In the genomic region with DNA sequence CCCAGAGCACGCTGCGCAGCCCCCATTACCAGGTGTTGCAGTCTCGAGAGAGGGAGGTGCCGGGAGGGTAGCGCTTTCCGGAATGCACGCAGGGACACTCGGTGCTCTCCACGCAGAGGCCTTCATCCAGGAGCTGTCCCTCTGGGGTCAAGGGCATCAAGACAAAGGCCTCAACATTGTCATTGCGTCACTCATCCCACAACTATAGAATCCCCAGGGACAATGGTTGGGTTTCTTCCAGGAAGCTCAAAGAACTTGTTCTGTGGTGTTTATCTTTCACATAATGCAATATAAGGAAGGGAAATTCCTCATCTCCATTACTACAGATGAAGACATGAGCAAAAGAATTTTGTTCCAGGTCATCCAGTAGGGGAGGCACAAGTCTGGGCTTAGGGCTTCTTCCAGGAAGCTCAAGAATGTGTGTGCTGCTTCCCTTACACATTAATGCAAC, we compare ENCODE assay signal across 16 cellular contexts. TPM values are rescaled to one million over a fixed set of nuclear protein-coding genes. Genes with fewer than 3 reads are reported as not detected.
DNase-seq lines count a peak whose midpoint lies in the region; FAIRE-seq and TF ChIP-seq lines count a peak whose summit lies in the region.
"Had no signal": no experiment of that assay in that cellular context is flagged by ENCODE, and none has a peak within 500 bp of the region (broad histone marks: within the 10 kb centered on the region; RNA-seq: fewer than 3 reads in every experiment).

No MANE protein-coding gene starts in this region.

- no peak overlapping the region for H2AFZ ChIP-seq in Loucy (ENCODE audit: low read length)

- H3K4me1 Mint-ChIP-seq in endodermal cell = peaks cover 20% of the 10 kb centered on the region

- no peaks in the 10 kb centered on the region for H3K9me3 Mint-ChIP-seq in endodermal cell
- H3K9me3 Mint-ChIP-seq: activated T-helper 2 cell treated with anti-CD3 and anti-CD28 coated beads, Interferon-gamma antibody, Interleukin-2, Interleukin-4, amounts not matched to agents 10 μg/mL and 5 μg/mL and 100 μg/mL, durations not matched to agents 14 hours and 24 hours and 36 hours; nephron; stimulated activated naive B cell treated with anti-CD40 and anti-IgM and Interleukin-4, amounts not matched to agents 10 μg/mL and 1 μg/mL and 100 μg/mL, for 72 hours had no signal

- no peak overlapping the region for H3K27ac Mint-ChIP-seq in endodermal cell
- H3K27ac Mint-ChIP-seq: activated T-helper 2 cell treated with anti-CD3 and anti-CD28 coated beads, Interferon-gamma antibody, Interleukin-2, Interleukin-4, amounts not matched to agents 10 μg/mL and 5 μg/mL and 100 μg/mL, durations not matched to agents 14 hours and 24 hours and 36 hours; stimulated activated naive B cell treated with anti-CD40 and anti-IgM and Interleukin-4, amounts not matched to agents 10 μg/mL and 1 μg/mL and 100 μg/mL, for 72 hours had no signal

- H3K9ac ChIP-seq in Loucy (ENCODE audit: low read depth, low read length, poor library complexity, severe bottlenecking) = no peak overlapping the region
- no peak overlapping the region for H3K9ac ChIP-seq in endodermal cell (ENCODE audit: extremely low read depth, low read length, poor library complexity, severe bottlenecking)
- H3K9ac ChIP-seq: KMS-11 had no signal

- H3K9me3 ChIP-seq in Loucy (ENCODE audit: insufficient read depth, low read depth, low read length) (no peaks in the 10 kb centered on the region), endodermal cell (ENCODE audit: control insufficient read depth, low read length) (no peaks in the 10 kb centered on the region)

- H3F3A ChIP-seq in Loucy (ENCODE audit: low read depth) = peaks cover 6% of the 10 kb centered on the region; the same call in 1 of the 2 replicates

- H3K4me2 ChIP-seq in Loucy (ENCODE audit: low read depth, low read length, poor library complexity, severe bottlenecking) = no peak overlapping the region
- H3K4me2 ChIP-seq: KMS-11 had no signal

- no peak for DNase-seq in AG09309 (ENCODE audit: low read depth)
- DNase-seq in endodermal cell = no peak
- peak; percentile 70 for DNase-seq in kidney tubule cell (ENCODE audit: low spot score)
- no peak for DNase-seq in Kasumi-1 (lab: John Stamatoyannopoulos, UW)
- no peak for DNase-seq in coronary artery (ENCODE audit: low spot score)
- DNase-seq in D721Med (ENCODE audit: insufficient read length, low spot score) = no peak
- DNase-seq in SW 1271 (lab: John Stamatoyannopoulos, UW) = no peak
- DNase-seq: dorsolateral prefrontal cortex; NCI-H526; SHP77; stimulated activated naive B cell treated with anti-CD40 and anti-IgM and Interleukin-4, amounts not matched to agents 10 μg/mL and 1 μg/mL and 100 μg/mL, for 72 hours had no signal

- H3K9me2 ChIP-seq in Loucy (replicated peaks; ENCODE audit: low read depth, low read length) = no peaks in the 10 kb centered on the region

- TF ChIP-seq CTCF in AG09309 (IDR thresholded peaks at IDR 0.05; ENCODE audit: control insufficient read depth, insufficient read depth, low read depth, low read length, missing control alignments) (peak; percentile 30), Loucy (conservative IDR thresholded peaks at IDR 0.05; ENCODE audit: low read length) (peak; percentile 28; the same call in 1 of the 2 replicates), endodermal cell (conservative IDR thresholded peaks at IDR 0.05) (peak; percentile 26), coronary artery (IDR thresholded peaks at IDR 0.05) (no peak), D721Med (IDR thresholded peaks at IDR 0.05; ENCODE audit: insufficient read depth, missing control alignments) (no peak)

- no peak overlapping the region for H3K4me3 Mint-ChIP-seq in endodermal cell
- H3K4me3 Mint-ChIP-seq: nephron; stimulated activated naive B cell treated with anti-CD40 and anti-IgM and Interleukin-4, amounts not matched to agents 10 μg/mL and 1 μg/mL and 100 μg/mL, for 72 hours had no signal

- no peak for FAIRE-seq in D721Med (lab: Jason Lieb, UNC)
- FAIRE-seq: G401.6 had no signal

- H3K27me3 ChIP-seq in Loucy (ENCODE audit: insufficient read depth, low read length, poor library complexity, severe bottlenecking) = no peaks in the 10 kb centered on the region
- no peaks in the 10 kb centered on the region for H3K27me3 ChIP-seq in endodermal cell (ENCODE audit: control insufficient read depth, insufficient read depth, low read length, poor library complexity, severe bottlenecking)

- no peaks in the 10 kb centered on the region for H3K36me3 ChIP-seq in Loucy (ENCODE audit: insufficient read depth, low read length)
- peaks cover 37% of the 10 kb centered on the region for H3K36me3 ChIP-seq in endodermal cell (ENCODE audit: control insufficient read depth, insufficient read depth, low read length)

- H3K79me2 ChIP-seq in Loucy (ENCODE audit: insufficient read depth, low read length) = no peaks in the 10 kb centered on the region

- H3K27me3 Mint-ChIP-seq in endodermal cell (ENCODE audit: insufficient read depth) = no peaks in the 10 kb centered on the region

- peaks cover 44% of the 10 kb centered on the region for H3K4me1 ChIP-seq in Loucy (ENCODE audit: insufficient read depth, low read length, poor library complexity, severe bottlenecking)
- H3K4me1 ChIP-seq in endodermal cell (ENCODE audit: control insufficient read depth, insufficient read depth, low read length) = no peaks in the 10 kb centered on the region

- H3K27ac ChIP-seq in endodermal cell (ENCODE audit: low read depth, low read length) = no peak overlapping the region
- H3K27ac ChIP-seq in coronary artery = peak overlapping the region in 1 of 2 donors; percentile 15
- H3K27ac ChIP-seq: KMS-11 had no signal

- peaks cover 86% of the 10 kb centered on the region for H3K36me3 Mint-ChIP-seq in endodermal cell (ENCODE audit: low read depth)
- H3K36me3 Mint-ChIP-seq: stimulated activated naive B cell treated with anti-CD40 and anti-IgM and Interleukin-4, amounts not matched to agents 10 μg/mL and 1 μg/mL and 100 μg/mL, for 72 hours had no signal

- H3K4me3 ChIP-seq in AG09309 (ENCODE audit: control insufficient read depth, low read depth, low read length) (no peak overlapping the region), Loucy (ENCODE audit: low read length, poor library complexity, severe bottlenecking) (no peak overlapping the region), endodermal cell (ENCODE audit: low read length) (no peak overlapping the region), coronary artery (no peak overlapping the region)
- H3K4me3 ChIP-seq: dorsolateral prefrontal cortex had no signal

- WGBS in endodermal cell (ENCODE audit: insufficient coverage in 1 of 2, insufficient read length in 1 of 2), 2 experiments = 94 to 100% methylated on average over 4 to 10 of the region's 10 CpGs

- H4K20me1 ChIP-seq in Loucy (ENCODE audit: insufficient read depth, low read length, poor library complexity, severe bottlenecking) = no peaks in the 10 kb centered on the region

RNA-seq across cellular contexts. Expression of a gene that starts 52.1 kb away (rescaled TPM):
- total RNA-seq in endodermal cell = 100 to 1,000 TPM; 248 to 476 TPM
- 2.9 TPM for polyA plus RNA-seq in endodermal cell (2013, experiment 1 of 2)
- 4.7 TPM for polyA plus RNA-seq in endodermal cell (2013, experiment 2 of 2)
- total RNA-seq: activated T-helper 2 cell treated with anti-CD3 and anti-CD28 coated beads, Interferon-gamma antibody, Interleukin-2, Interleukin-4, amounts not matched to agents 10 μg/mL and 5 μg/mL and 100 μg/mL, durations not matched to agents 14 hours and 24 hours and 36 hours had no signal

Comparison
In these comparisons a context has a peak if more than half of its experiments do, and no peak if none do; other contexts are left out.
1. CTCF ChIP-seq: peak in AG09309 (single experiment), Loucy (single experiment) and endodermal cell (single experiment); none in coronary artery (single experiment) and D721Med (single experiment).